ENCODE assay signal across 8 cellular contexts in genomic region chr7:127391591-127392181, GRCh38. TPM values are rescaled to one million over a fixed set of nuclear protein-coding genes. Genes with fewer than 3 reads are reported as not detected.
A peak's percentile ranks its signal among the peaks of the same experiment; 100 is the strongest.
DNase-seq lines count a peak whose midpoint lies in the region; ATAC-seq and TF ChIP-seq lines count a peak whose summit lies in the region.

No MANE protein-coding gene starts in this region.

- DNase-seq in A673 (ENCODE audit: low spot score) (peak; percentile 47), RWPE1 (ENCODE audit: low spot score) (peak; percentile 21), left ventricle myocardium inferior (no peak), skeletal muscle cell (ENCODE audit: low read depth) (no peak), NCI-H1048 (lab: John Stamatoyannopoulos, UW) (no peak)
- DNase-seq in activated naive CD8-positive, alpha-beta T cell treated with anti-CD3 and anti-CD28 coated beads, Interleukin-2, amount 50 U/mL, for 16 hours (ENCODE audit: low read depth, low spot score): peak; percentile 13

- H3K9me3 ChIP-seq in A673 (ENCODE audit: low read depth, low read length, poor library complexity, severe bottlenecking) (no peaks in the 10 kb centered on the region), left ventricle myocardium inferior (replicated peaks) (no peaks in the 10 kb centered on the region)

- TF ChIP-seq CTCF in A673 (conservative IDR thresholded peaks at IDR 0.05; ENCODE audit: low read depth, low read length): no peak
- no peak for TF ChIP-seq CTCF in RWPE1 (conservative IDR thresholded peaks at IDR 0.05; ENCODE audit: low read depth)
- TF ChIP-seq CTCF in left ventricle myocardium inferior (IDR thresholded peaks at IDR 0.05; ENCODE audit: borderline replicate concordance): no peak

- POLR2A ChIA-PET in A673 (lab: Charles Lee; ENCODE audit: low non-redundant PET) (interaction anchor here (0.6 kb wide), 1 partner anchor 40 kb away, joined by 3 read pairs; no protein-coding TSS in a partner anchor), RWPE1 (lab: Yijun Ruan, JAX; ENCODE audit: low non-redundant PET) (interaction anchor here (0.7 to 0.8 kb wide), 2 partner anchors 53 to 232 kb away, joined by 3 to 4 read pairs; no protein-coding TSS in a partner anchor)

- ATAC-seq in GM18517 (IDR thresholded peaks at IDR 0.05; ENCODE audit: unreplicated experiment) (peak; percentile 47), HG02973 (IDR thresholded peaks at IDR 0.05; ENCODE audit: unreplicated experiment) (peak; percentile 47)

- H3K36me3 ChIP-seq in A673 (ENCODE audit: insufficient read depth, low read length, poor library complexity, severe bottlenecking) (peaks cover 28% of the 10 kb centered on the region), left ventricle myocardium inferior (peaks cover 21% of the 10 kb centered on the region)

- peaks cover 15% of the 10 kb centered on the region for H3K4me1 ChIP-seq in A673 (ENCODE audit: insufficient read depth, low read length, poor library complexity, severe bottlenecking)
- peaks cover 65% of the 10 kb centered on the region for H3K4me1 ChIP-seq in left ventricle myocardium inferior

- BruUV-seq in A673 (replicated peaks; lab: Mats Ljungman, UMichigan): no TSS peak

- intact Hi-C loops in A673 (cut with micrococcal nuclease; ENCODE audit: unreplicated experiment) (no loop called here), left ventricle myocardium inferior (cut with micrococcal nuclease) (no loop called here)

- H3K4me3 ChIP-seq in A673 (ENCODE audit: low read depth, low read length, poor library complexity, severe bottlenecking) (peak overlapping the region; percentile 82), left ventricle myocardium inferior (peak overlapping the region; percentile 100), skeletal muscle cell (ENCODE audit: low read depth, low read length) (peak overlapping the region; percentile 92)

- H3K27ac ChIP-seq in A673 (ENCODE audit: low read depth, low read length, poor library complexity, severe bottlenecking) (peak overlapping the region; percentile 86), RWPE1 (peak overlapping the region; percentile 86), left ventricle myocardium inferior (replicated peaks) (peak overlapping the region; percentile 98)

- CTCF ChIA-PET in A673 (lab: Charles Lee) (interaction anchor here (1.2 kb wide), 1 partner anchor 44 kb away, joined by 4 read pairs; no protein-coding TSS in a partner anchor), RWPE1 (lab: Yijun Ruan, JAX) (interaction anchor here (0.7 kb wide), 2 partner anchors 130 to 996 kb away, joined by 3 to 4 read pairs; no protein-coding TSS in a partner anchor)

- H3K27me3 ChIP-seq in A673 (replicated peaks; ENCODE audit: insufficient read depth, low read depth, low read length, poor library complexity) (no peaks in the 10 kb centered on the region), left ventricle myocardium inferior (ENCODE audit: low read depth) (no peaks in the 10 kb centered on the region)

RNA-seq across cellular contexts. Expression of gene ZNF800, which starts 0.8 kb away (rescaled TPM):
- total RNA-seq in A673 (2021): 23.0 and 25.7 TPM in 2 replicates
- 17.3 TPM for total RNA-seq in left ventricle myocardium inferior

Comparison
In these comparisons a context has a peak if more than half of its experiments do, and no peak if none do; other contexts are left out.
1. DNase-seq: peak in A673 (single experiment), RWPE1 (single experiment) and activated naive CD8-positive, alpha-beta T cell treated with anti-CD3 and anti-CD28 coated beads, Interleukin-2, amount 50 U/mL, for 16 hours (single experiment); none in left ventricle myocardium inferior (single experiment), skeletal muscle cell (single experiment) and NCI-H1048 (single experiment).
2. Peak in every context shown above with its lines, with median percentiles within 50 percentile points of each other: H3K27ac ChIP-seq and H3K4me3 ChIP-seq.